In genomic region chrX:154717824-154718223, GRCh38 we compare ENCODE assay signal across 9 cellular contexts. TPM values are rescaled to one million over a fixed set of nuclear protein-coding genes. Genes with fewer than 3 reads are reported as not detected.
DNase-seq lines count a peak whose midpoint lies in the region; ATAC-seq and TF ChIP-seq lines count a peak whose summit lies in the region.
"Had no signal": no experiment of that assay in that cellular context is flagged by ENCODE, and none has a peak within 500 bp of the region (broad histone marks: within the 10 kb centered on the region; RNA-seq: fewer than 3 reads in every experiment).

No MANE protein-coding gene starts in this region.

- H3K79me2 ChIP-seq in OCI-LY1 (ENCODE audit: insufficient read depth, low read length) = no peaks in the 10 kb centered on the region
- no peaks in the 10 kb centered on the region for H3K79me2 ChIP-seq in neural progenitor cell (ENCODE audit: low read depth)

- no peak overlapping the region for H3K27ac ChIP-seq in OCI-LY1 (ENCODE audit: low read depth, low read length, poor library complexity, severe bottlenecking)
- no peak overlapping the region for H3K27ac ChIP-seq in neural progenitor cell

- H2AFZ ChIP-seq in OCI-LY1 (ENCODE audit: low read length) = no peak overlapping the region
- H2AFZ ChIP-seq in neural progenitor cell (replicated peaks) = no peak overlapping the region

- no peaks in the 10 kb centered on the region for H3K9me3 ChIP-seq in OCI-LY1 (ENCODE audit: low read length)
- H3K9me3 ChIP-seq in neural progenitor cell (ENCODE audit: low read depth) = no peaks in the 10 kb centered on the region

- peak; percentile 57 for DNase-seq in activated CD8-positive, alpha-beta memory T cell treated with anti-CD3 and anti-CD28 coated beads, Interleukin-2, amount 10 ng/mL, durations not matched to agents 7 days and 5 days
- DNase-seq in activated CD8-positive, alpha-beta memory T cell treated with anti-CD3 and anti-CD28 coated beads, Interleukin-2, amount 50 U/mL, for 48 hours = no peak
- no peak for DNase-seq in chondrocyte (ENCODE audit: low spot score)
- DNase-seq in stimulated activated effector memory CD8-positive, alpha-beta T cell treated with anti-CD3 and anti-CD28 coated beads, Interleukin-12 subunit alpha, Interleukin-12 subunit beta, amount 100 ng/mL, for 72 hours (ENCODE audit: low spot score in 2 of 2) = no peak
- DNase-seq in neural progenitor cell (ENCODE audit: low spot score) = no peak
- DNase-seq: activated CD4-positive, alpha-beta T cell treated with anti-CD3 and anti-CD28 coated beads for 48 hours had no signal

- H3K36me3 ChIP-seq in OCI-LY1 (ENCODE audit: insufficient read depth, low read length) (no peaks in the 10 kb centered on the region), neural progenitor cell (no peaks in the 10 kb centered on the region)

- peaks cover 18% of the 10 kb centered on the region for H3K4me1 ChIP-seq in OCI-LY1 (ENCODE audit: insufficient read depth, low read length, severe bottlenecking)
- H3K4me1 ChIP-seq in neural progenitor cell = no peaks in the 10 kb centered on the region

- H3K4me3 Mint-ChIP-seq in activated CD8-positive, alpha-beta memory T cell treated with anti-CD3 and anti-CD28 coated beads, Interleukin-2, amount 10 ng/mL, durations not matched to agents 7 days and 5 days = peak overlapping the region; percentile 49
- no peak overlapping the region for H3K4me3 Mint-ChIP-seq in chondrocyte (ENCODE audit: unreplicated experiment)
- peak overlapping the region; percentile 68 for H3K4me3 Mint-ChIP-seq in stimulated activated effector memory CD8-positive, alpha-beta T cell treated with anti-CD3 and anti-CD28 coated beads, Interleukin-12 subunit alpha, Interleukin-12 subunit beta, amount 100 ng/mL, for 72 hours
- no peak overlapping the region for H3K4me3 Mint-ChIP-seq in neural progenitor cell

- peaks cover 5% of the 10 kb centered on the region for H3K9me3 Mint-ChIP-seq in activated CD8-positive, alpha-beta memory T cell treated with anti-CD3 and anti-CD28 coated beads, Interleukin-2, amount 10 ng/mL, durations not matched to agents 7 days and 5 days (ENCODE audit: low read depth)
- H3K9me3 Mint-ChIP-seq in chondrocyte (ENCODE audit: low read depth) = peaks cover 8% of the 10 kb centered on the region
- no peaks in the 10 kb centered on the region for H3K9me3 Mint-ChIP-seq in stimulated activated effector memory CD8-positive, alpha-beta T cell treated with anti-CD3 and anti-CD28 coated beads, Interleukin-12 subunit alpha, Interleukin-12 subunit beta, amount 100 ng/mL, for 72 hours
- H3K9me3 Mint-ChIP-seq in neural progenitor cell = peaks cover 7% of the 10 kb centered on the region

- CTCF ChIA-PET in activated CD8-positive, alpha-beta memory T cell treated with anti-CD3 and anti-CD28 coated beads, Interleukin-2, amount 10 ng/mL, durations not matched to agents 7 days and 5 days (lab: Charles Lee) = interaction anchor here (1.0 to 4.3 kb wide), 7 partner anchors 10 to 177 kb away, joined by 3 to 65 read pairs (median 6); no protein-coding TSS in a partner anchor

- H4K20me1 ChIP-seq in OCI-LY1 (ENCODE audit: insufficient read depth, low read length) (no peaks in the 10 kb centered on the region), neural progenitor cell (ENCODE audit: low read depth) (no peaks in the 10 kb centered on the region)

- TF ChIP-seq CTCF in OCI-LY1 (IDR thresholded peaks at IDR 0.05; ENCODE audit: low read length) (peak; percentile 21; the same call in 1 of the 2 replicates), chondrocyte (IDR thresholded peaks at IDR 0.05) (peak; percentile 26), neural progenitor cell (IDR thresholded peaks at IDR 0.05) (no peak)

- no peak for ATAC-seq in activated CD8-positive, alpha-beta memory T cell treated with anti-CD3 and anti-CD28 coated beads, Interleukin-2, amount 10 ng/mL, durations not matched to agents 7 days and 5 days
- no peak for ATAC-seq in stimulated activated effector memory CD8-positive, alpha-beta T cell treated with anti-CD3 and anti-CD28 coated beads, Interleukin-12 subunit alpha, Interleukin-12 subunit beta, amount 100 ng/mL, for 72 hours
- no peak for ATAC-seq in HG03469 (IDR thresholded peaks at IDR 0.05; ENCODE audit: unreplicated experiment)
- ATAC-seq in HG03432 (IDR thresholded peaks at IDR 0.05; ENCODE audit: unreplicated experiment) = no peak

- H3F3A ChIP-seq in OCI-LY1 (ENCODE audit: insufficient read depth, low read length) (no peaks in the 10 kb centered on the region), neural progenitor cell (ENCODE audit: low read depth) (no peaks in the 10 kb centered on the region)

- H3K4me1 Mint-ChIP-seq in activated CD8-positive, alpha-beta memory T cell treated with anti-CD3 and anti-CD28 coated beads, Interleukin-2, amount 10 ng/mL, durations not matched to agents 7 days and 5 days = peaks cover 86% of the 10 kb centered on the region
- H3K4me1 Mint-ChIP-seq in chondrocyte (ENCODE audit: low read depth) = peaks cover 3% of the 10 kb centered on the region
- peaks cover 69% of the 10 kb centered on the region for H3K4me1 Mint-ChIP-seq in stimulated activated effector memory CD8-positive, alpha-beta T cell treated with anti-CD3 and anti-CD28 coated beads, Interleukin-12 subunit alpha, Interleukin-12 subunit beta, amount 100 ng/mL, for 72 hours
- H3K4me1 Mint-ChIP-seq in neural progenitor cell = no peaks in the 10 kb centered on the region

- H3K9me2 ChIP-seq in OCI-LY1 (ENCODE audit: low read depth, low read length) = no peaks in the 10 kb centered on the region

- H3K27me3 ChIP-seq in OCI-LY1 (ENCODE audit: insufficient read depth, low read length) (no peaks in the 10 kb centered on the region), neural progenitor cell (no peaks in the 10 kb centered on the region)

- H3K9ac ChIP-seq in OCI-LY1 (ENCODE audit: low read length) (no peak overlapping the region), neural progenitor cell (no peak overlapping the region)

- H3K4me2 ChIP-seq in OCI-LY1 (ENCODE audit: low read length) = no peak overlapping the region
- H3K4me2 ChIP-seq in neural progenitor cell = no peak overlapping the region

- H3K36me3 Mint-ChIP-seq in activated CD8-positive, alpha-beta memory T cell treated with anti-CD3 and anti-CD28 coated beads, Interleukin-2, amount 10 ng/mL, durations not matched to agents 7 days and 5 days = peaks cover 27% of the 10 kb centered on the region
- H3K36me3 Mint-ChIP-seq in chondrocyte (ENCODE audit: low read depth) (peaks cover 1% of the 10 kb centered on the region), neural progenitor cell (no peaks in the 10 kb centered on the region)
- peaks cover 29% of the 10 kb centered on the region for H3K36me3 Mint-ChIP-seq in stimulated activated effector memory CD8-positive, alpha-beta T cell treated with anti-CD3 and anti-CD28 coated beads, Interleukin-12 subunit alpha, Interleukin-12 subunit beta, amount 100 ng/mL, for 72 hours

- H3K4me3 ChIP-seq in OCI-LY1 (ENCODE audit: low read depth, low read length, poor library complexity, severe bottlenecking) (no peak overlapping the region), neural progenitor cell (no peak overlapping the region)

- H3K27ac Mint-ChIP-seq in activated CD8-positive, alpha-beta memory T cell treated with anti-CD3 and anti-CD28 coated beads, Interleukin-2, amount 10 ng/mL, durations not matched to agents 7 days and 5 days = peak overlapping the region; percentile 97
- H3K27ac Mint-ChIP-seq in chondrocyte (ENCODE audit: unreplicated experiment) = no peak overlapping the region
- H3K27ac Mint-ChIP-seq in stimulated activated effector memory CD8-positive, alpha-beta T cell treated with anti-CD3 and anti-CD28 coated beads, Interleukin-12 subunit alpha, Interleukin-12 subunit beta, amount 100 ng/mL, for 72 hours = peak overlapping the region; percentile 97
- H3K27ac Mint-ChIP-seq in neural progenitor cell = no peak overlapping the region

- no peaks in the 10 kb centered on the region for H3K27me3 Mint-ChIP-seq in activated CD8-positive, alpha-beta memory T cell treated with anti-CD3 and anti-CD28 coated beads, Interleukin-2, amount 10 ng/mL, durations not matched to agents 7 days and 5 days
- H3K27me3 Mint-ChIP-seq in chondrocyte (ENCODE audit: low read depth) (no peaks in the 10 kb centered on the region), neural progenitor cell (ENCODE audit: insufficient read depth, low read depth) (no peaks in the 10 kb centered on the region)

RNA-seq across cellular contexts. Expression of gene GAB3, which starts 33.1 kb away (rescaled TPM):
- total RNA-seq in activated CD8-positive, alpha-beta memory T cell treated with anti-CD3 and anti-CD28 coated beads, Interleukin-2, amount 10 ng/mL, durations not matched to agents 7 days and 5 days = 10 to 100 TPM; 20.0 to 26.6 TPM
- total RNA-seq in chondrocyte = 2.0 to 2.4 TPM (median 2.2 TPM) in 3 replicates
- total RNA-seq in neural progenitor cell (ENCODE audit: low replicate concordance) = not detected in 2 replicates

RNA-seq across cellular contexts. Expression of gene DKC1, which starts 44.8 kb away (rescaled TPM):
- 100 to 1,000 TPM in 1 of 2 experiments, 10 to 100 TPM in 1; 81.0 to 116 TPM for total RNA-seq in activated CD8-positive, alpha-beta memory T cell treated with anti-CD3 and anti-CD28 coated beads, Interleukin-2, amount 10 ng/mL, durations not matched to agents 7 days and 5 days
- total RNA-seq in chondrocyte (31.1 to 38.1 TPM (median 31.2 TPM) in 3 replicates), neural progenitor cell (ENCODE audit: low replicate concordance) (43.7 and 45.6 TPM in 2 replicates)

Comparison
In these comparisons a context has a peak if more than half of its experiments do, and no peak if none do; other contexts are left out.
1. H3K27ac Mint-ChIP-seq: peak in activated CD8-positive, alpha-beta memory T cell treated with anti-CD3 and anti-CD28 coated beads, Interleukin-2, amount 10 ng/mL, durations not matched to agents 7 days and 5 days (single experiment) and stimulated activated effector memory CD8-positive, alpha-beta T cell treated with anti-CD3 and anti-CD28 coated beads, Interleukin-12 subunit alpha, Interleukin-12 subunit beta, amount 100 ng/mL, for 72 hours (single experiment); none in chondrocyte (single experiment) and neural progenitor cell (single experiment).
2. H3K4me3 Mint-ChIP-seq: peak in activated CD8-positive, alpha-beta memory T cell treated with anti-CD3 and anti-CD28 coated beads, Interleukin-2, amount 10 ng/mL, durations not matched to agents 7 days and 5 days (single experiment) and stimulated activated effector memory CD8-positive, alpha-beta T cell treated with anti-CD3 and anti-CD28 coated beads, Interleukin-12 subunit alpha, Interleukin-12 subunit beta, amount 100 ng/mL, for 72 hours (single experiment); none in chondrocyte (single experiment) and neural progenitor cell (single experiment).